8 cellular contexts compared by ENCODE assay signal in the genomic region with DNA sequence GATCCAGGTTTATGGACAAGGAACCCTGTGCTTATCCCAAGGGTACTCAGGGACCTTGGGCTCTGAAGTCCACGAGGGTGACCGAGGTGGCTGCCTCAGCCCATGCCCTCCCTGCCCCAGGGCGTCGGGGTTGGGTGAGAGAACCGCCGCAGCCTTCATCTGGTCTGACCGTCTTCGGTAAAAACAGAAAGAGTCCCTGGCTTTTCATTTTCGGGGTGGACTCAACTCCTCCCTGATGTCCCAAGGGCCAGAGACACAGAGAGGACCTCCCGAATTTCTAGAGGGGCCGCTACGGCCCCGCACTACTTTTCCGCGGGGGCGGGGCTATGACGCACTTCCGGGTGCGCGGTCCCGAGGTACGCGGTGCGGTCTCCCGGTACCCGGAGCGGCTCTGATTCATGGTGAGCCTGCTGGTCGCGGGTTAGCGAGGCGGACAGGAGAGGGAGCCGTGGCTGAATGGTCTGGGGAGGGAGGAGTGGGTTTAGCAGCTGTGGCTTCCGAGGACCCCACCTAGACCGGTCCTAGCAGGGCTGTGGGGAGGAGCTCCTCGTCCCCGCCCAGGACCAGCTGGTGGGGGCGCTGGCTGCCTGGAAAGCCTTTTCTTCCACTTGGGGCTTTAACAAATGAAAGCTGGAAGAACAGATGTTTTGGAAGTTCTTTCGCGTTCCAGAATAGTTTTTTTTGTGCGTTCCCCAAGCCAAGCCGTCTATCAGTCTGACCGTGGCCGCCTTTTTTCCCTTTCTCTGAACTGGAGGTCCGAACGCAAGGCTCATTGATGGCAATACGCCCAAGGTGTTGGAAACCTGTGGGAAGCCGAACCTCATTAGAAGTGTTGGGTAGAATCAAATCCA. TPM values are rescaled to one million over a fixed set of nuclear protein-coding genes. Genes with fewer than 3 reads are reported as not detected.
DNase-seq lines count a peak whose midpoint lies in the region; ATAC-seq and TF ChIP-seq lines count a peak whose summit lies in the region.

A gene (plus strand): TSS at position 334 of the 851 bp plus-strand sequence. CDS start 7,233 bp downstream, outside the sequence.

- TF ChIP-seq CTCF in endothelial cell (IDR thresholded peaks at IDR 0.05; ENCODE audit: unreplicated experiment) (no peak), mesothelial cell of epicardium (IDR thresholded peaks at IDR 0.05; ENCODE audit: unreplicated experiment) (no peak)

- H3K27ac ChIP-seq in CD8-positive, alpha-beta memory T cell (ENCODE audit: low read depth, low read length) = peak within 1 kb of the TSS; percentile 81

- H3K4me1 ChIP-seq in CD8-positive, alpha-beta memory T cell (ENCODE audit: insufficient read depth, low read length) = peaks cover 6% of the 10 kb centered on the region

- CTCF ChIA-PET in CD8-positive, alpha-beta memory T cell (lab: Charles Lee) = interaction anchor here (0.9 to 1.5 kb wide), 7 partner anchors 9 to 130 kb away, joined by 3 to 4 read pairs (median 3); a partner anchor contains a TSS

- H3K27me3 ChIP-seq in CD8-positive, alpha-beta memory T cell (ENCODE audit: insufficient read depth, low read length, poor library complexity, severe bottlenecking) = no peaks in the 10 kb centered on the region

- peak within 1 kb of the TSS; percentile 95 to 98 (median 97) for H3K27ac Mint-ChIP-seq in CD8-positive, alpha-beta memory T cell
- peak within 1 kb of the TSS; percentile 93 for H3K27ac Mint-ChIP-seq in endothelial cell (ENCODE audit: unreplicated experiment)
- H3K27ac Mint-ChIP-seq in mesothelial cell of epicardium = peak within 1 kb of the TSS; percentile 98

- H3K9me3 ChIP-seq in CD8-positive, alpha-beta memory T cell (ENCODE audit: low read length) = no peaks in the 10 kb centered on the region

- DNase-seq in CD8-positive, alpha-beta memory T cell = peak; percentile 70 to 85 (median 76)
- DNase-seq in HPDE6-E6E7 (ENCODE audit: extremely low spot score) (peak; percentile 93), NOMO-1 treated with DMSO at 0.1 percent for 48 hours (lab: John Stamatoyannopoulos, UW; ENCODE audit: unreplicated experiment) (peak; percentile 69), endothelial cell (ENCODE audit: low spot score) (peak; percentile 67), mesothelial cell of epicardium (ENCODE audit: low spot score in 2 of 2, unreplicated experiment in 2 of 2) (peak; percentile 70 to 85)
- DNase-seq in activated CD8-positive, alpha-beta memory T cell treated with anti-CD3 and anti-CD28 coated beads, Interleukin-2, amount 50 U/mL, for 4 hours = peak; percentile 86
- peak; percentile 69 to 71 for DNase-seq in stimulated activated CD8-positive, alpha-beta memory T cell treated with anti-CD3 and anti-CD28 coated beads, Interleukin-15, amount 100 ng/mL, for 4 hours (ENCODE audit: low read depth in 2 of 2)

- no peaks in the 10 kb centered on the region for H3K9me3 Mint-ChIP-seq in CD8-positive, alpha-beta memory T cell
- no peaks in the 10 kb centered on the region for H3K9me3 Mint-ChIP-seq in endothelial cell (ENCODE audit: unreplicated experiment)
- H3K9me3 Mint-ChIP-seq in mesothelial cell of epicardium = no peaks in the 10 kb centered on the region

- peaks cover 0 to 4% of the 10 kb centered on the region in 2 donors for H3K27me3 Mint-ChIP-seq in CD8-positive, alpha-beta memory T cell
- H3K27me3 Mint-ChIP-seq in endothelial cell (ENCODE audit: unreplicated experiment) = peaks cover 4% of the 10 kb centered on the region
- H3K27me3 Mint-ChIP-seq in mesothelial cell of epicardium (ENCODE audit: low read depth) = no peaks in the 10 kb centered on the region

- peak within 1 kb of the TSS; percentile 94 to 99 (median 94) for H3K4me3 Mint-ChIP-seq in CD8-positive, alpha-beta memory T cell
- H3K4me3 Mint-ChIP-seq in endothelial cell (ENCODE audit: unreplicated experiment) (peak within 1 kb of the TSS; percentile 95), mesothelial cell of epicardium (peak within 1 kb of the TSS; percentile 89)

- peak within 1 kb of the TSS; percentile 75 for H3K4me3 ChIP-seq in CD8-positive, alpha-beta memory T cell (ENCODE audit: low read length)

- H3K36me3 Mint-ChIP-seq in CD8-positive, alpha-beta memory T cell = peaks cover 0 to 8% (median 2%) of the 10 kb centered on the region in 3 donors
- peaks cover 8% of the 10 kb centered on the region for H3K36me3 Mint-ChIP-seq in endothelial cell (ENCODE audit: low read depth, unreplicated experiment)
- peaks cover 4% of the 10 kb centered on the region for H3K36me3 Mint-ChIP-seq in mesothelial cell of epicardium

- H3K36me3 ChIP-seq in CD8-positive, alpha-beta memory T cell (ENCODE audit: insufficient read depth, low read length) = no peaks in the 10 kb centered on the region

- peak; percentile 88 for ATAC-seq in GM19452 (IDR thresholded peaks at IDR 0.05; ENCODE audit: unreplicated experiment)

- POLR2A ChIA-PET in CD8-positive, alpha-beta memory T cell (lab: Charles Lee) = interaction anchor here (0.6 to 1.6 kb wide), 4 partner anchors 29 to 98 kb away, joined by 3 to 12 read pairs (median 4); a partner anchor contains a TSS

- peaks cover 15 to 31% (median 18%) of the 10 kb centered on the region in 3 donors for H3K4me1 Mint-ChIP-seq in CD8-positive, alpha-beta memory T cell
- H3K4me1 Mint-ChIP-seq in endothelial cell (ENCODE audit: unreplicated experiment) = peaks cover 10% of the 10 kb centered on the region
- H3K4me1 Mint-ChIP-seq in mesothelial cell of epicardium = peaks cover 15% of the 10 kb centered on the region

RNA-seq across cellular contexts. Expression of the gene that starts here (rescaled TPM):
- total RNA-seq in CD8-positive, alpha-beta memory T cell = 10 to 100 TPM; 10.7 to 11.3 TPM
- 8.2 TPM for polyA plus RNA-seq in CD8-positive, alpha-beta memory T cell
- total RNA-seq in endothelial cell (ENCODE audit: unreplicated experiment) = 18.5 TPM
- total RNA-seq in mesothelial cell of epicardium = 17.0 to 17.6 TPM (median 17.4 TPM) in 3 replicates

Comparison
In these comparisons a context has a peak if more than half of its experiments do, and no peak if none do; other contexts are left out.
1. Peak in every context shown above with its lines: DNase-seq, ATAC-seq, H3K4me3 ChIP-seq and H3K27ac ChIP-seq.